Comparison of ENCODE assay signal across 1 cellular context in the genomic region with DNA sequence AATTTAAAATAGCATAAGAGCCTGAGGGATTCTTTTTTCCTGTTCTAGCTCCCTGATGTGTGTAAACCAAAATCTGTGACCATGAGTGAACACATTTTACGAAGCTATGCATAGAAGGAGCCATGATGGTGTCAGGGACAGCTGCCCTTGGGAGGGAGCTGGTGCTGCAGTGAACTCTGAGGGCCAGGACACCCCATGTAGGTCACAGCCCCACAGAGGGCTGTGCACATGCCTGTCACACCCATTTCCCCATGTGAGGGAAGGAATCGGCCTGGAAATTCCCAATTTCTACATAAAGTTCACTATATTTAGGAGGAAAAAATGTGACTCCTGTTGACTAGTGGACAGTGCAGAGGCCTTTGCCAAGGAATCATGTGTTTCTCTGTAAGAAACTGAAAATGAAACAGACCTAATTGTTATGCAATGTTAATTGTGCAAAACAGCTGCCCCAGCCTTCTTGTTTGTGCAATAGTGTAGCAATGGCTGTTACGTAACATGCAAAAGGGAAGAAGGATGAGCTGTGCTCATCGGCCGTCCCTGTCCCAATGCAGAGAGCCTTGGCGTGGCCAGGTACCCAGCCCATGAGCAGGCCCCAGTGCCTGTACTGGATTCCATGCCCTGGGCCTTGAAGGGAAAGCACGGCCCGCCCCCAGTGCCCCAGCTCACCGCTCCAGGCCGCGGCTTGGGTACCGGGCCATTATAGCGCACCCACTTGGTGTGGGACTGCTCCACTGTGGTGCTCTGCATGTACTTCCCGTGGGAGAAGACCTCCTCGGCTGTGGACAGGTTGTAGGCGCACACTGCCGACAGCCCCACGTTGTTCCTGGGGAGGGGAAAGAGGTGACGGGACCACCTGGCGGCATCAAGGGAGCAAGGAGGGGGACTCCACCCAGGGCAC.
TF ChIP-seq lines count a peak whose summit lies in the region.

No MANE protein-coding gene starts in this region.

TF ChIP-seq in HepG2, 621 proteins besides CTCF, POLR2A, EP300 and RAD21 (continued from another document and continues in another):
- TF ChIP-seq, protein P1, sequence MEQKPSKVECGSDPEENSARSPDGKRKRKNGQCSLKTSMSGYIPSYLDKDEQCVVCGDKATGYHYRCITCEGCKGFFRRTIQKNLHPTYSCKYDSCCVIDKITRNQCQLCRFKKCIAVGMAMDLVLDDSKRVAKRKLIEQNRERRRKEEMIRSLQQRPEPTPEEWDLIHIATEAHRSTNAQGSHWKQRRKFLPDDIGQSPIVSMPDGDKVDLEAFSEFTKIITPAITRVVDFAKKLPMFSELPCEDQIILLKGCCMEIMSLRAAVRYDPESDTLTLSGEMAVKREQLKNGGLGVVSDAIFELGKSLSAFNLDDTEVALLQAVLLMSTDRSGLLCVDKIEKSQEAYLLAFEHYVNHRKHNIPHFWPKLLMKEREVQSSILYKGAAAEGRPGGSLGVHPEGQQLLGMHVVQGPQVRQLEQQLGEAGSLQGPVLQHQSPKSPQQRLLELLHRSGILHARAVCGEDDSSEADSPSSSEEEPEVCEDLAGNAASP (CRISPR knock-in tag; IDR thresholded peaks at IDR 0.05; ENCODE audit: borderline replicate concordance): 0 out of 2 replicates have a peak, but pooled peaks have one; percentile 30
- TF ChIP-seq ZBTB33 (CRISPR knock-in tag; IDR thresholded peaks at IDR 0.05): peak; percentile 37; the same call in 1 of the 2 replicates
- peak; percentile 72 for TF ChIP-seq ARID5B (CRISPR knock-in tag; IDR thresholded peaks at IDR 0.05)
- no peak for TF ChIP-seq ZNF251 (CRISPR knock-in tag; IDR thresholded peaks at IDR 0.05)
- no peak for TF ChIP-seq CBX2 (IDR thresholded peaks at IDR 0.05; ENCODE audit: low read depth, low read length)
- no peak for TF ChIP-seq CBX2 (CRISPR knock-in tag; IDR thresholded peaks at IDR 0.05; ENCODE audit: low read depth)
- peak; percentile 40; the same call in 1 of the 2 replicates for TF ChIP-seq BCL6 (CRISPR knock-in tag; IDR thresholded peaks at IDR 0.05)
- TF ChIP-seq RARA (CRISPR knock-in tag; IDR thresholded peaks at IDR 0.05): peak; percentile 40; the same call in 1 of the 2 replicates
- TF ChIP-seq ARID3A (IDR thresholded peaks at IDR 0.05; ENCODE audit: low read depth, low read length): no peak
- peak; percentile 60; the same call in 1 of the 2 replicates for TF ChIP-seq SMAD3 (CRISPR knock-in tag; IDR thresholded peaks at IDR 0.05)
- 0 out of 2 replicates have a peak, but pooled peaks have one; percentile 30 for TF ChIP-seq FOXJ3 (CRISPR knock-in tag; IDR thresholded peaks at IDR 0.05; ENCODE audit: borderline replicate concordance)
- no peak for TF ChIP-seq MIXL1 (CRISPR knock-in tag; IDR thresholded peaks at IDR 0.05)
- peak; percentile 83 for TF ChIP-seq GATAD2A (CRISPR knock-in tag; IDR thresholded peaks at IDR 0.05)
- no peak for TF ChIP-seq ZNF20 (CRISPR knock-in tag; IDR thresholded peaks at IDR 0.05)
- no peak for TF ChIP-seq ZXDC (CRISPR knock-in tag; IDR thresholded peaks at IDR 0.05)
- TF ChIP-seq ZNF574 (CRISPR knock-in tag; IDR thresholded peaks at IDR 0.05): 0 out of 2 replicates have a peak, but pooled peaks have one; percentile 32
- TF ChIP-seq, protein P2, sequence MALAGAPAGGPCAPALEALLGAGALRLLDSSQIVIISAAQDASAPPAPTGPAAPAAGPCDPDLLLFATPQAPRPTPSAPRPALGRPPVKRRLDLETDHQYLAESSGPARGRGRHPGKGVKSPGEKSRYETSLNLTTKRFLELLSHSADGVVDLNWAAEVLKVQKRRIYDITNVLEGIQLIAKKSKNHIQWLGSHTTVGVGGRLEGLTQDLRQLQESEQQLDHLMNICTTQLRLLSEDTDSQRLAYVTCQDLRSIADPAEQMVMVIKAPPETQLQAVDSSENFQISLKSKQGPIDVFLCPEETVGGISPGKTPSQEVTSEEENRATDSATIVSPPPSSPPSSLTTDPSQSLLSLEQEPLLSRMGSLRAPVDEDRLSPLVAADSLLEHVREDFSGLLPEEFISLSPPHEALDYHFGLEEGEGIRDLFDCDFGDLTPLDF (CRISPR knock-in tag; IDR thresholded peaks at IDR 0.05): no peak
- no peak for TF ChIP-seq HDAC1 (CRISPR knock-in tag; IDR thresholded peaks at IDR 0.05)
- TF ChIP-seq ZBTB43 (CRISPR knock-in tag; conservative IDR thresholded peaks at IDR 0.05): peak; percentile 99
- TF ChIP-seq DNMT3B (CRISPR knock-in tag; conservative IDR thresholded peaks at IDR 0.05): no peak
- TF ChIP-seq ZKSCAN1 (IDR thresholded peaks at IDR 0.05; ENCODE audit: low read length): no peak
- TF ChIP-seq HNRNPLL (IDR thresholded peaks at IDR 0.05; ENCODE audit: low read depth, low read length, poor library complexity, severe bottlenecking): no peak
- 0 out of 2 replicates have a peak, but pooled peaks have one; percentile 17 for TF ChIP-seq JUND (CRISPR knock-in tag; IDR thresholded peaks at IDR 0.05)
- TF ChIP-seq KLF12 (CRISPR knock-in tag; IDR thresholded peaks at IDR 0.05; ENCODE audit: borderline replicate concordance): no peak
